Comparison of ENCODE assay signal across 17 cellular contexts in genomic region chr2:44528595-44528994, GRCh38.
DNase-seq lines count a peak whose midpoint lies in the region; ATAC-seq and TF ChIP-seq lines count a peak whose summit lies in the region.
"Had no signal": no experiment of that assay in that cellular context is flagged by ENCODE, and none has a peak within 500 bp of the region (broad histone marks: within the 10 kb centered on the region; RNA-seq: fewer than 3 reads in every experiment).

No MANE protein-coding gene starts in this region.

- H3K23ac ChIP-seq in neuronal stem cell (ENCODE audit: low read depth, low read length, poor library complexity): no peak overlapping the region

- no peaks in the 10 kb centered on the region for H3K79me1 ChIP-seq in neuronal stem cell (ENCODE audit: low read depth, low read length)

- H3K14ac ChIP-seq in neuronal stem cell (ENCODE audit: low read length): no peak overlapping the region

- WGBS in neuronal stem cell (ENCODE audit: extremely low coverage in 2 of 2, insufficient read length in 2 of 2, insufficient replicate concordance in 1 of 2), 2 donors: no CpG with 5 or more reads among the region's 1 CpG

- H3K4ac ChIP-seq in neuronal stem cell (ENCODE audit: low read length): no peak overlapping the region

- H3K4me3 ChIP-seq in AG10803 (ENCODE audit: low read length) (no peak overlapping the region), neuronal stem cell (ENCODE audit: low read length in 2 of 2) (no peak overlapping the region)
- H3K4me3 ChIP-seq: spleen had no signal

- H3K18ac ChIP-seq in neuronal stem cell (ENCODE audit: low read length): no peak overlapping the region

- H2BK15ac ChIP-seq in neuronal stem cell (ENCODE audit: low read length): no peak overlapping the region

- H2BK120ac ChIP-seq in neuronal stem cell (ENCODE audit: low read depth, low read length): no peak overlapping the region

- H2BK12ac ChIP-seq in neuronal stem cell (ENCODE audit: low read length): no peak overlapping the region

- peak overlapping the region; percentile 52 for H2AFZ ChIP-seq in neuronal stem cell (ENCODE audit: low read length)

- H3K9ac ChIP-seq in neuronal stem cell (ENCODE audit: low read depth, low read length, poor library complexity): no peak overlapping the region

- ATAC-seq in GM21447 (IDR thresholded peaks at IDR 0.05; ENCODE audit: unreplicated experiment): no peak
- ATAC-seq in GM19351 (IDR thresholded peaks at IDR 0.05; ENCODE audit: unreplicated experiment): no peak
- ATAC-seq: activated naive CD8-positive, alpha-beta T cell treated with anti-CD3 and anti-CD28 coated beads, Interleukin-2, amount 50 U/mL, for 24 hours; foreskin keratinocyte had no signal

- DNase-seq in AG10803 (ENCODE audit: low read depth): peak; percentile 93
- DNase-seq in NCI-H226: peak; percentile 61
- peak; percentile 69 for DNase-seq in dedifferentiated amniotic fluid mesenchymal stem cell (ENCODE audit: extremely low spot score)
- no peak for DNase-seq in neuronal stem cell (ENCODE audit: low spot score)
- DNase-seq in COLO829 (ENCODE audit: low spot score): no peak
- DNase-seq in NCI-H1105 treated with DMSO at 0.1 percent for 48 hours (lab: John Stamatoyannopoulos, UW): no peak
- DNase-seq: activated CD4-positive, alpha-beta T cell treated with anti-CD3 and anti-CD28 coated beads, Interleukin-2, amount 10 ng/mL, durations not matched to agents 24 days and 14 days; activated naive CD8-positive, alpha-beta T cell treated with anti-CD3 and anti-CD28 coated beads, Interleukin-2, amount 50 U/mL, for 24 hours; activated T-cell treated with anti-CD3 and anti-CD28 coated beads, Interleukin-2, amount 50 U/mL, for 24 hours; dermis blood vessel endothelial cell; NCI-H2227 treated with DMSO at 0.1 percent for 48 hours; occipital lobe; spleen; T1000 had no signal

- no peak overlapping the region for H4K91ac ChIP-seq in neuronal stem cell (ENCODE audit: low read depth, low read length, poor library complexity)

- no peak overlapping the region for H2BK5ac ChIP-seq in neuronal stem cell (ENCODE audit: low read length)

- no peak overlapping the region for H3K27ac ChIP-seq in neuronal stem cell (replicated peaks; ENCODE audit: low read length)
- H3K27ac ChIP-seq: foreskin keratinocyte, spleen had no signal

- H3K27me3 ChIP-seq in neuronal stem cell (ENCODE audit: control insufficient read depth in 3 of 3, insufficient read depth in 3 of 3, low read depth in 1 of 3, low read length in 3 of 3): no peaks in the 10 kb centered on the region
- H3K27me3 ChIP-seq: foreskin keratinocyte, spleen had no signal

- TF ChIP-seq CTCF in AG10803 (conservative IDR thresholded peaks at IDR 0.05; ENCODE audit: low read length): no peak

- no peak overlapping the region for H4K8ac ChIP-seq in neuronal stem cell (ENCODE audit: low read depth, low read length)

- H3K4me2 ChIP-seq in neuronal stem cell (ENCODE audit: insufficient read depth, low read length, poor library complexity, severe bottlenecking): no peak overlapping the region

- H3K4me1 ChIP-seq in neuronal stem cell (ENCODE audit: control insufficient read depth in 2 of 2, insufficient read depth in 1 of 2, low read depth in 1 of 2, low read length in 2 of 2): peaks cover 0 to 3% of the 10 kb centered on the region in 2 donors
- H3K4me1 ChIP-seq: spleen had no signal

- no peaks in the 10 kb centered on the region for H3K9me3 ChIP-seq in neuronal stem cell (replicated peaks in 1 of 2; ENCODE audit: control insufficient read depth in 2 of 2, insufficient read depth in 1 of 2, low read depth in 1 of 2, low read length in 2 of 2)

- H3K36me3 ChIP-seq in neuronal stem cell (replicated peaks in 1 of 2; ENCODE audit: control insufficient read depth in 2 of 2, insufficient read depth in 2 of 2, low read length in 2 of 2): no peaks in the 10 kb centered on the region

- no peak overlapping the region for H2AK5ac ChIP-seq in neuronal stem cell (ENCODE audit: low read depth, low read length)

Comparison
In these comparisons a context has a peak if more than half of its experiments do, and no peak if none do; other contexts are left out.
1. DNase-seq: peak in AG10803 (single experiment), NCI-H226 (single experiment) and dedifferentiated amniotic fluid mesenchymal stem cell (single experiment); none in neuronal stem cell (single experiment), COLO829 (single experiment) and NCI-H1105 treated with DMSO at 0.1 percent for 48 hours (single experiment).